ENCODE assay signal across 2 cellular contexts in the genomic region with DNA sequence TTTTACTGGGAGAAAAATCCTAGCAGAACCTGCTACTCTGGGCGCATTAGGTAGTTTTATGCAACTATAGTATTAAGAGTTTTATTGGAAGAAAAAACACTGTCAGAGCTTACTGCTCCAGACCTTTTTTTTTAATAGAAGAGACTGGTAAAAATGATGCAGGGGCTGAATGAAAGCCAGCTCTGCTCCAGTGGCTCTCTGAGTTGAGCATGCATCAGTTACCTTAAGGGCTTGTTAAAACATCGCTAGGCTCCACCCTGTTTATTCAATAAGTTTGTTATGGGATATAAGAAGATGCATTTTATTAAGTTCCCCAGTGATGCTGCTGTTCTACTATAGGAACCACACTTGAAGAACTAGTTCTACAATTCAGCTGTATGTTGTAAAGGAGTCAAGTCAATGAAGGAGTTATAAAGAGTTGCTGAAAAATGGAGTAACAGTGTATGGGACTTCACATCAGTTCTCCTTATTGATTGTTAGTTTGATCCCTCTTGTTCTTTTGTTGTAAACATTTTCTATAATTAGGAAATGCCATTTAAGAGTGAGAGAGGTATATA.
TF ChIP-seq lines count a peak whose summit lies in the region.

No MANE protein-coding gene starts in this region.

TF ChIP-seq in HepG2, 621 proteins besides CTCF, POLR2A, EP300 and RAD21:
- TF ChIP-seq RBM22 (optimal IDR thresholded peaks at IDR 0.05; ENCODE audit: low read length) = peak; percentile 58
- no peak for TF ChIP-seq ESRRA (CRISPR knock-in tag; IDR thresholded peaks at IDR 0.05; ENCODE audit: low read depth)
- TF ChIP-seq RORA (CRISPR knock-in tag; IDR thresholded peaks at IDR 0.05) = no peak
- TF ChIP-seq AGO2 (optimal IDR thresholded peaks at IDR 0.05; ENCODE audit: low read depth, low read length) = peak; percentile 16
- peak; percentile 51; the same call in 1 of the 2 replicates for TF ChIP-seq RBFOX2 (IDR thresholded peaks at IDR 0.05; ENCODE audit: low read depth, low read length)
- peak; percentile 62; the same call in 1 of the 2 replicates for TF ChIP-seq POLR2AphosphoS2 (IDR thresholded peaks at IDR 0.05; ENCODE audit: low read depth, low read length)

TF ChIP-seq in endothelial cell of umbilical vein, 7 proteins besides CTCF, POLR2A, EP300 and RAD21:
- TF ChIP-seq JUN (IDR thresholded peaks at IDR 0.05; ENCODE audit: borderline replicate concordance, insufficient read depth, insufficient read length, low read depth) = no peak
- TF ChIP-seq POLR2AphosphoS5 (IDR thresholded peaks at IDR 0.05; ENCODE audit: insufficient read depth, low read depth, low read length) = peak; percentile 8
TF ChIP-seq in endothelial cell of umbilical vein: peak in this region for 1.
